Comparison of ENCODE assay signal across 26 cellular contexts in genomic region chr7:157515342-157516041, GRCh38.
DNase-seq lines count a peak whose midpoint lies in the region; ATAC-seq and TF ChIP-seq lines count a peak whose summit lies in the region.
"Had no signal": no experiment of that assay in that cellular context is flagged by ENCODE, and none has a peak within 500 bp of the region (broad histone marks: within the 10 kb centered on the region; RNA-seq: fewer than 3 reads in every experiment).

No MANE protein-coding gene starts in this region.

- H3K4me3 ChIP-seq in H7 (ENCODE audit: insufficient read depth, low read depth, low read length) (no peak overlapping the region), RWPE2 (ENCODE audit: severe bottlenecking) (no peak overlapping the region)
- H3K4me3 ChIP-seq: BLaER1 treated with 17β-estradiol and CSF1 and Interleukin-3, amounts not matched to agents 10 nM and 100 nM; heart left ventricle; MG63; PC-9; right lobe of liver; tibial nerve had no signal

- H3K4me1 ChIP-seq in RWPE2 (ENCODE audit: insufficient read depth, poor library complexity, severe bottlenecking), result no peaks in the 10 kb centered on the region
- H3K4me1 ChIP-seq: heart left ventricle, right lobe of liver, tibial nerve had no signal

- DNase-seq in H7, result peak; percentile 62
- no peak for DNase-seq in RWPE2 (ENCODE audit: low spot score)
- peak; percentile 51 for DNase-seq in islet precursor cell
- DNase-seq in putamen (ENCODE audit: low spot score), result peak; percentile 2
- no peak for DNase-seq in NCI-H526 (lab: John Stamatoyannopoulos, UW)
- no peak for DNase-seq in inferior parietal cortex (ENCODE audit: extremely low spot score)
- no peak for DNase-seq in left colon
- DNase-seq: activated CD4-positive, alpha-beta T cell treated with anti-CD3 and anti-CD28 coated beads, Interleukin-2, amount 50 U/mL, for 48 hours; activated naive CD4-positive, alpha-beta T cell; activated T-cell treated with anti-CD3 and anti-CD28 coated beads, Interleukin-2, amount 50 U/mL, for 4 hours; heart left ventricle; MG63; NCI-H2029 treated with DMSO at 0.1 percent for 48 hours; NCI-H526 treated with DMSO at 0.1 percent for 48 hours; NK-92 treated with Interleukin-12 subunit alpha and Interleukin-12 subunit beta, amount 100 ng/mL, for 24 hours; PC-9; stimulated activated CD4-positive, alpha-beta T cell treated with anti-CD3 and anti-CD28 coated beads, Interleukin-12 subunit alpha, Interleukin-12 subunit beta, amount 100 ng/mL, for 4 hours; stimulated activated CD4-positive, alpha-beta T cell treated with anti-CD3 and anti-CD28 coated beads, Interleukin-2, amount 100 ng/mL, for 48 hours had no signal

- H3K27me3 ChIP-seq in H7 (ENCODE audit: control insufficient read depth, insufficient read depth, low read length), result no peaks in the 10 kb centered on the region
- peaks cover 20% of the 10 kb centered on the region for H3K27me3 ChIP-seq in RWPE2 (ENCODE audit: insufficient read depth, poor library complexity, severe bottlenecking)
- H3K27me3 ChIP-seq: MG63, right lobe of liver, tibial nerve had no signal

- H3K36me3 ChIP-seq in H7 (replicated peaks; ENCODE audit: control insufficient read depth, insufficient read depth, low read length) (no peaks in the 10 kb centered on the region), RWPE2 (ENCODE audit: low read depth) (no peaks in the 10 kb centered on the region)
- H3K36me3 ChIP-seq: BLaER1 treated with 17β-estradiol and CSF1 and Interleukin-3, amounts not matched to agents 10 nM and 100 nM; heart left ventricle; MG63; right lobe of liver; tibial nerve had no signal

- intact Hi-C loops in left colon (cut with DNase I, micrococcal nuclease), result no loop called here

- no peak overlapping the region for H3K27ac ChIP-seq in RWPE2 (ENCODE audit: poor library complexity, severe bottlenecking)
- H3K27ac ChIP-seq: BLaER1 treated with 17β-estradiol and CSF1 and Interleukin-3, amounts not matched to agents 10 nM and 100 nM; heart left ventricle; HL-60; KMS-11; PC-9; right lobe of liver; tibial nerve had no signal

- 0 out of 3 replicates have a peak, but pooled peaks have one; percentile 17 for ATAC-seq in RWPE2 (ENCODE audit: low read depth)
- ATAC-seq in HG03342 (IDR thresholded peaks at IDR 0.05; ENCODE audit: unreplicated experiment), result no peak
- ATAC-seq in left colon, result no peak
- ATAC-seq: activated CD4-positive, CD25-positive, alpha-beta regulatory T cell treated with anti-CD3 and anti-CD28 coated beads, Interleukin-2, amount 50 U/mL, for 24 hours; activated T-cell treated with anti-CD3 and anti-CD28 coated beads, Interleukin-2, amount 50 U/mL, for 4 hours; heart left ventricle; right lobe of liver; Right ventricle myocardium inferior had no signal

- H3K9me3 ChIP-seq in RWPE2 (ENCODE audit: severe bottlenecking), result no peaks in the 10 kb centered on the region
- H3K9me3 ChIP-seq: BLaER1 treated with 17β-estradiol and CSF1 and Interleukin-3, amounts not matched to agents 10 nM and 100 nM; MG63; right lobe of liver had no signal

- TF ChIP-seq CTCF in RWPE2 (IDR thresholded peaks at IDR 0.05; ENCODE audit: poor library complexity, severe bottlenecking), result no peak

Comparison
In these comparisons a context has a peak if more than half of its experiments do, and no peak if none do; other contexts are left out.
1. DNase-seq: peak in H7 (single experiment), islet precursor cell (single experiment) and putamen (single experiment); none in RWPE2 (single experiment), NCI-H526 (0 of 2), inferior parietal cortex (single experiment) and left colon (0 of 2).